29 cellular contexts compared by ENCODE assay signal in genomic region chr17:41082565-41083136, GRCh38. TPM values are rescaled to one million over a fixed set of nuclear protein-coding genes. Genes with fewer than 3 reads are reported as not detected.
DNase-seq lines count a peak whose midpoint lies in the region; FAIRE-seq and TF ChIP-seq lines count a peak whose summit lies in the region.
"Had no signal": no experiment of that assay in that cellular context is flagged by ENCODE, and none has a peak within 500 bp of the region (broad histone marks: within the 10 kb centered on the region; RNA-seq: fewer than 3 reads in every experiment).

No MANE protein-coding gene starts in this region.

- no peak for FAIRE-seq in RCC 7860 (lab: Jason Lieb, UNC)
- FAIRE-seq: islet of Langerhans had no signal

- no peaks in the 10 kb centered on the region for H3K36me3 ChIP-seq in OCI-LY7 (ENCODE audit: insufficient read depth, low read length)
- H3K36me3 ChIP-seq: colonic mucosa, lower lobe of right lung, pancreas, sigmoid colon, tibial nerve had no signal

- no peak overlapping the region for H2AFZ ChIP-seq in OCI-LY7 (ENCODE audit: low read length)
- H2AFZ ChIP-seq: hepatocyte had no signal

- BruUV-seq in OCI-LY7 (replicated peaks; lab: Mats Ljungman, UMichigan) = no TSS peak

- no peaks in the 10 kb centered on the region for H3K79me2 ChIP-seq in OCI-LY7 (ENCODE audit: insufficient read depth, low read depth, low read length)
- H3K79me2 ChIP-seq: hepatocyte had no signal

- no peak for TF ChIP-seq CTCF in OCI-LY7 (conservative IDR thresholded peaks at IDR 0.05; ENCODE audit: low read length)

- H3K4me2 ChIP-seq in OCI-LY7 (ENCODE audit: low read length) = no peak overlapping the region
- H3K4me2 ChIP-seq: hepatocyte had no signal

- peak; percentile 9 for DNase-seq in NCI-H748 (lab: John Stamatoyannopoulos, UW; ENCODE audit: unreplicated experiment)
- no peak for DNase-seq in NCI-H748 treated with DMSO at 0.1 percent for 48 hours (lab: John Stamatoyannopoulos, UW)
- peak; percentile 53 for DNase-seq in RCC 7860 (ENCODE audit: low spot score)
- DNase-seq in epithelial cell of prostate (ENCODE audit: low read depth, low spot score) = peak; percentile 49
- no peak for DNase-seq in GM19238 (ENCODE audit: insufficient read length, low spot score)
- no peak for DNase-seq in COR-L47 (lab: John Stamatoyannopoulos, UW)
- DNase-seq in stimulated activated CD4-positive, alpha-beta T cell treated with anti-CD3 and anti-CD28 coated beads, Interleukin-15, amount 100 ng/mL, for 24 hours = no peak
- DNase-seq in OCI-LY7 (ENCODE audit: low spot score) = no peak
- DNase-seq: activated CD4-positive, alpha-beta T cell treated with anti-CD3 and anti-CD28 coated beads for 1 hour; activated CD8-positive, alpha-beta memory T cell treated with anti-CD3 and anti-CD28 coated beads for 24 hours; activated naive CD4-positive, alpha-beta T cell treated with anti-CD3 and anti-CD28 coated beads, Interleukin-2, amount 50 U/mL, for 16 hours; activated T-cell treated with anti-CD3 and anti-CD28 coated beads, Interleukin-2, amount 50 U/mL, for 48 hours; body of pancreas; colonic mucosa; KBM-7; lower lobe of right lung; MV-4-11; NCI-H1930; NCI-H510A treated with DMSO at 0.1 percent for 48 hours; pancreas; sigmoid colon; stimulated activated CD4-positive, alpha-beta T cell treated with anti-CD3 and anti-CD28 coated beads, Interleukin-2, amount 100 ng/mL, for 24 hours; stimulated activated naive CD8-positive, alpha-beta T cell treated with anti-CD3 and anti-CD28 coated beads, Interleukin-15, Interleukin-2, amounts not matched to agents 100 U/mL and 50 U/mL, for 24 hours; T1000 had no signal

- POLR2A ChIA-PET in OCI-LY7 (lab: Charles Lee) = no interaction called here

- no peaks in the 10 kb centered on the region for H3K4me1 ChIP-seq in OCI-LY7 (ENCODE audit: insufficient read depth, low read length, poor library complexity, severe bottlenecking)
- H3K4me1 ChIP-seq: body of pancreas, colonic mucosa, lower lobe of right lung, pancreas, sigmoid colon, tibial nerve had no signal

- no peaks in the 10 kb centered on the region for H4K20me1 ChIP-seq in OCI-LY7 (ENCODE audit: insufficient read depth, low read length)

- intact Hi-C loops in OCI-LY7 (cut with micrococcal nuclease; ENCODE audit: unreplicated experiment) = no loop called here

- H3K27ac ChIP-seq in epithelial cell of prostate (peak overlapping the region; percentile 27), OCI-LY7 (ENCODE audit: low read depth, low read length, poor library complexity, severe bottlenecking) (no peak overlapping the region)
- H3K27ac ChIP-seq: 22Rv1, body of pancreas, colonic mucosa, hepatocyte, lower lobe of right lung, pancreas, sigmoid colon, tibial nerve had no signal

- H3K9me2 ChIP-seq in OCI-LY7 (ENCODE audit: insufficient read depth, low read length) = no peaks in the 10 kb centered on the region

- H3K9me3 ChIP-seq in OCI-LY7 (ENCODE audit: low read length) = no peaks in the 10 kb centered on the region
- H3K9me3 ChIP-seq: body of pancreas, colonic mucosa, lower lobe of right lung, pancreas, sigmoid colon, tibial nerve had no signal

- no peak overlapping the region for H3K4me3 ChIP-seq in OCI-LY7 (ENCODE audit: low read depth, low read length, poor library complexity, severe bottlenecking)
- H3K4me3 ChIP-seq: body of pancreas, colonic mucosa, hepatocyte, lower lobe of right lung, pancreas, sigmoid colon, tibial nerve had no signal

- CTCF ChIA-PET in OCI-LY7 (lab: Charles Lee; ENCODE audit: unreplicated experiment) = no interaction called here

RNA-seq across cellular contexts. Expression of gene KRTAP4-7, which starts 1.3 kb away (rescaled TPM):
- total RNA-seq in OCI-LY7 (2014; rRNA removed; shearing (Covaris generic)) = not detected in 2 replicates
- total RNA-seq in OCI-LY7 (2022) = not detected in 2 replicates
- total RNA-seq: body of pancreas, colonic mucosa, hepatocyte, lower lobe of right lung, myocyte, pancreas, sigmoid colon, tibial nerve had no signal

RNA-seq across cellular contexts. Expression of gene KRTAP4-8, which starts 15.3 kb away (rescaled TPM):
- total RNA-seq in OCI-LY7 (2014; rRNA removed; shearing (Covaris generic)) = not detected in 2 replicates
- not detected in 2 replicates for total RNA-seq in OCI-LY7 (2022)
- total RNA-seq: body of pancreas, colonic mucosa, hepatocyte, lower lobe of right lung, myocyte, pancreas, sigmoid colon, tibial nerve had no signal

RNA-seq across cellular contexts. Expression of gene KRTAP2-4, which starts 17.0 kb away (rescaled TPM):
- total RNA-seq in OCI-LY7 (2014; rRNA removed; shearing (Covaris generic)) = not detected in 2 replicates
- not detected in 2 replicates for total RNA-seq in OCI-LY7 (2022)
- total RNA-seq: body of pancreas, colonic mucosa, hepatocyte, lower lobe of right lung, myocyte, pancreas, sigmoid colon, tibial nerve had no signal

RNA-seq across cellular contexts. Expression of gene KRTAP4-16, which starts 19.4 kb away (rescaled TPM):
- not detected in 2 replicates for total RNA-seq in OCI-LY7 (2014; rRNA removed; shearing (Covaris generic))
- total RNA-seq in OCI-LY7 (2022) = not detected in 2 replicates
- total RNA-seq: body of pancreas, colonic mucosa, hepatocyte, lower lobe of right lung, myocyte, pancreas, sigmoid colon, tibial nerve had no signal

RNA-seq across cellular contexts. Expression of gene KRTAP4-9, which starts 22.5 kb away (rescaled TPM):
- not detected in 2 replicates for total RNA-seq in OCI-LY7 (2014; rRNA removed; shearing (Covaris generic))
- total RNA-seq in OCI-LY7 (2022) = not detected in 2 replicates
- total RNA-seq: body of pancreas, colonic mucosa, hepatocyte, lower lobe of right lung, myocyte, pancreas, sigmoid colon, tibial nerve had no signal

Comparison
In these comparisons a context has a peak if more than half of its experiments do, and no peak if none do; other contexts are left out.
1. DNase-seq: peak in NCI-H748 (single experiment), RCC 7860 (single experiment) and epithelial cell of prostate (single experiment); none in NCI-H748 treated with DMSO at 0.1 percent for 48 hours (single experiment), GM19238 (single experiment), COR-L47 (single experiment), stimulated activated CD4-positive, alpha-beta T cell treated with anti-CD3 and anti-CD28 coated beads, Interleukin-15, amount 100 ng/mL, for 24 hours (single experiment) and OCI-LY7 (single experiment).